In the genomic region with DNA sequence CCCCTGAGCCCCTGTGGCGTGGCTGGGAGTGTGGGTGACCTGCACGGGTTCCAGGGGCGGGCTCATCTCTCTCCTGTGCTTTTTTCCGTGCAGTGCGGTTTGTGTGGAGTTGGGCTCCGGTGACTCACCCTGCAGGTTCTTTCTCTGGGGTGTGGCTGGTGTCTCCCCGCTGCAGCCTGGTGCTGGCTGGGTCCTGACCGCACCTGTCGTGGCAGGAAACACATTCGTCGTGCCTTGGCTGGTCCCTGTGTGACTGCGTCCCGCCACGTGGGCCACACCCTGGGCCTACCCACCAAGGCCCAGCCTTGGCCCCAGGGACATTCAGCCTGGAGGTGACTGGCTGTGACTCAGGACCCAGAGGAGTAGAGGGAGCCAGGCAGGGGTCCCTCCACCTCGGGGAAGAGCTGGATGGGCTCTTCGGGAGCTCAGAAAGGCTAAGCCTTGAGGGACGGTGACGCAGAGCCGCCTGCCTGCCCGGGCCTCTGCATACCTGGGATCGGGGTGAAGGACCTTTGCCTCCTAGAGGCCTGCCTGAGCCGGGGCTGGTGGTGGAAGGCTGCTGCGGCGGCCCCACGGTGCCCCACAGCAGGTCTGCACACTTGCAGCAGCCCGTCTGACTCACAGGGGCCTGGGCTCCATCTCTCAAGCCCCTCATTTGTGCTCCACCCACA, we compare ENCODE assay signal across 19 cellular contexts. TPM values are rescaled to one million over a fixed set of nuclear protein-coding genes. Genes with fewer than 3 reads are reported as not detected.
DNase-seq lines count a peak whose midpoint lies in the region; ATAC-seq and TF ChIP-seq lines count a peak whose summit lies in the region.
"Had no signal": no experiment of that assay in that cellular context is flagged by ENCODE, and none has a peak within 500 bp of the region (broad histone marks: within the 10 kb centered on the region; RNA-seq: fewer than 3 reads in every experiment).

No MANE protein-coding gene starts in this region.

- H3K4me1 Mint-ChIP-seq in activated CD8-positive, alpha-beta T cell treated with anti-CD3 and anti-CD28 coated beads for 36 hours (ENCODE audit: low read depth), result peaks cover 1% of the 10 kb centered on the region
- peaks cover 35% of the 10 kb centered on the region for H3K4me1 Mint-ChIP-seq in stimulated activated memory B cell treated with anti-CD40 and anti-IgM and Interleukin-4, amounts not matched to agents 10 μg/mL and 1 μg/mL and 100 μg/mL, for 72 hours
- peaks cover 8% of the 10 kb centered on the region for H3K4me1 Mint-ChIP-seq in glutamatergic neuron (ENCODE audit: low read depth, unreplicated experiment)

- TF ChIP-seq CTCF in activated CD8-positive, alpha-beta T cell treated with anti-CD3 and anti-CD28 coated beads for 36 hours (IDR thresholded peaks at IDR 0.05), result no peak
- TF ChIP-seq CTCF in foreskin keratinocyte (conservative IDR thresholded peaks at IDR 0.05) (no peak), glutamatergic neuron (IDR thresholded peaks at IDR 0.05; ENCODE audit: partially characterized antibody, unreplicated experiment) (no peak), ascending aorta (IDR thresholded peaks at IDR 0.05) (no peak)

- peaks cover 12% of the 10 kb centered on the region for H3K36me3 Mint-ChIP-seq in activated CD8-positive, alpha-beta T cell treated with anti-CD3 and anti-CD28 coated beads for 36 hours (ENCODE audit: low read depth)
- H3K36me3 Mint-ChIP-seq in stimulated activated memory B cell treated with anti-CD40 and anti-IgM and Interleukin-4, amounts not matched to agents 10 μg/mL and 1 μg/mL and 100 μg/mL, for 72 hours, result peaks cover 13% of the 10 kb centered on the region
- H3K36me3 Mint-ChIP-seq in glutamatergic neuron (ENCODE audit: unreplicated experiment), result no peaks in the 10 kb centered on the region
- H3K36me3 Mint-ChIP-seq: natural killer cell treated with Interleukin-12 subunit alpha and Interleukin-12 subunit beta and Interleukin-15 and Interleukin-18, amount 100 ng/mL, for 72 hours had no signal

- POLR2A ChIA-PET in activated CD8-positive, alpha-beta T cell treated with anti-CD3 and anti-CD28 coated beads for 36 hours (lab: Charles Lee), result interaction anchor here (1.1 to 1.4 kb wide), 2 partner anchors 8 to 10 kb away, joined by 4 to 8 read pairs; a partner anchor contains a TSS

- H3K36me3 ChIP-seq in ascending aorta, result peaks cover 20 to 25% of the 10 kb centered on the region in 2 donors

- H3K27ac ChIP-seq in foreskin keratinocyte (peak overlapping the region; percentile 26), ascending aorta (no peak overlapping the region)
- H3K27ac ChIP-seq: gastrocnemius medialis had no signal

- peaks cover 15% of the 10 kb centered on the region for H3K4me1 ChIP-seq in foreskin keratinocyte
- peaks cover 0 to 19% of the 10 kb centered on the region in 2 donors for H3K4me1 ChIP-seq in ascending aorta
- H3K4me1 ChIP-seq: HAP-1 had no signal

- ATAC-seq in activated CD8-positive, alpha-beta T cell treated with anti-CD3 and anti-CD28 coated beads for 36 hours, result no peak
- ATAC-seq in foreskin keratinocyte, result peak; percentile 78
- no peak for ATAC-seq in stimulated activated memory B cell treated with anti-CD40 and anti-IgM and Interleukin-4, amounts not matched to agents 10 μg/mL and 1 μg/mL and 100 μg/mL, for 72 hours
- ATAC-seq: gastrocnemius medialis; natural killer cell treated with Interleukin-12 subunit alpha and Interleukin-12 subunit beta and Interleukin-15 and Interleukin-18, amount 100 ng/mL, for 72 hours; right cardiac atrium had no signal

- CTCF ChIA-PET in activated CD8-positive, alpha-beta T cell treated with anti-CD3 and anti-CD28 coated beads for 36 hours (lab: Charles Lee), result no interaction called here

- DNase-seq in LHCN-M2 (ENCODE audit: low read depth) (peak; percentile 14), foreskin keratinocyte (peak; percentile 74 to 85), COLO829 (ENCODE audit: low spot score) (no peak), glutamatergic neuron (no peak), ascending aorta (ENCODE audit: low spot score in 2 of 2) (no peak), NCI-H146 (lab: John Stamatoyannopoulos, UW) (no peak)
- DNase-seq in activated CD8-positive, alpha-beta T cell treated with anti-CD3 and anti-CD28 coated beads for 36 hours, result no peak
- DNase-seq: amniotic stem cell, gastrocnemius medialis, GF-D8, NCI-H1092, NCI-H446 had no signal

- no peaks in the 10 kb centered on the region for H3K27me3 Mint-ChIP-seq in activated CD8-positive, alpha-beta T cell treated with anti-CD3 and anti-CD28 coated beads for 36 hours
- H3K27me3 Mint-ChIP-seq in stimulated activated memory B cell treated with anti-CD40 and anti-IgM and Interleukin-4, amounts not matched to agents 10 μg/mL and 1 μg/mL and 100 μg/mL, for 72 hours, result no peaks in the 10 kb centered on the region
- peaks cover 4% of the 10 kb centered on the region for H3K27me3 Mint-ChIP-seq in glutamatergic neuron (ENCODE audit: unreplicated experiment)
- H3K27me3 Mint-ChIP-seq: natural killer cell treated with Interleukin-12 subunit alpha and Interleukin-12 subunit beta and Interleukin-15 and Interleukin-18, amount 100 ng/mL, for 72 hours had no signal

- H3K9me3 ChIP-seq in ascending aorta, result no peaks in the 10 kb centered on the region
- H3K9me3 ChIP-seq: gastrocnemius medialis, HAP-1 had no signal

- no peak overlapping the region for H3K4me3 ChIP-seq in ascending aorta
- H3K4me3 ChIP-seq: gastrocnemius medialis, HAP-1 had no signal

- peak overlapping the region; percentile 11 for H3K27ac Mint-ChIP-seq in activated CD8-positive, alpha-beta T cell treated with anti-CD3 and anti-CD28 coated beads for 36 hours
- H3K27ac Mint-ChIP-seq in stimulated activated memory B cell treated with anti-CD40 and anti-IgM and Interleukin-4, amounts not matched to agents 10 μg/mL and 1 μg/mL and 100 μg/mL, for 72 hours, result peak overlapping the region; percentile 82
- H3K27ac Mint-ChIP-seq in glutamatergic neuron (ENCODE audit: unreplicated experiment), result no peak overlapping the region
- H3K27ac Mint-ChIP-seq: natural killer cell treated with Interleukin-12 subunit alpha and Interleukin-12 subunit beta and Interleukin-15 and Interleukin-18, amount 100 ng/mL, for 72 hours had no signal

- intact Hi-C loops in activated CD8-positive, alpha-beta T cell treated with anti-CD3 and anti-CD28 coated beads for 36 hours (cut with micrococcal nuclease), result no loop called here
- intact Hi-C loops in ascending aorta (cut with DNase I), result no loop called here

- H3K9me3 Mint-ChIP-seq in activated CD8-positive, alpha-beta T cell treated with anti-CD3 and anti-CD28 coated beads for 36 hours, result no peaks in the 10 kb centered on the region
- no peaks in the 10 kb centered on the region for H3K9me3 Mint-ChIP-seq in stimulated activated memory B cell treated with anti-CD40 and anti-IgM and Interleukin-4, amounts not matched to agents 10 μg/mL and 1 μg/mL and 100 μg/mL, for 72 hours
- no peaks in the 10 kb centered on the region for H3K9me3 Mint-ChIP-seq in glutamatergic neuron (ENCODE audit: unreplicated experiment)
- H3K9me3 Mint-ChIP-seq: natural killer cell treated with Interleukin-12 subunit alpha and Interleukin-12 subunit beta and Interleukin-15 and Interleukin-18, amount 100 ng/mL, for 72 hours had no signal

- no peak overlapping the region for H3K4me3 Mint-ChIP-seq in activated CD8-positive, alpha-beta T cell treated with anti-CD3 and anti-CD28 coated beads for 36 hours
- no peak overlapping the region for H3K4me3 Mint-ChIP-seq in stimulated activated memory B cell treated with anti-CD40 and anti-IgM and Interleukin-4, amounts not matched to agents 10 μg/mL and 1 μg/mL and 100 μg/mL, for 72 hours
- no peak overlapping the region for H3K4me3 Mint-ChIP-seq in glutamatergic neuron (ENCODE audit: unreplicated experiment)
- H3K4me3 Mint-ChIP-seq: natural killer cell treated with Interleukin-12 subunit alpha and Interleukin-12 subunit beta and Interleukin-15 and Interleukin-18, amount 100 ng/mL, for 72 hours had no signal

- H3K27me3 ChIP-seq in foreskin keratinocyte (no peaks in the 10 kb centered on the region), ascending aorta (no peaks in the 10 kb centered on the region)
- H3K27me3 ChIP-seq: gastrocnemius medialis had no signal

RNA-seq across cellular contexts. Expression of a gene that starts 7.8 kb away (rescaled TPM):
- total RNA-seq in LHCN-M2 (2014; rRNA removed) (125 and 134 TPM in 2 replicates), foreskin keratinocyte (86.0 and 89.7 TPM in 2 replicates), glutamatergic neuron (ENCODE audit: unreplicated experiment) (74.8 TPM), ascending aorta (39.6 TPM)
- 96.9 TPM for polyA plus RNA-seq in LHCN-M2 (2012)
- 10 to 100 TPM; 74.8 to 80.2 TPM for total RNA-seq in activated CD8-positive, alpha-beta T cell treated with anti-CD3 and anti-CD28 coated beads for 36 hours
- 62.1 and 69.0 TPM in 2 replicates for polyA plus RNA-seq in foreskin keratinocyte

RNA-seq across cellular contexts. Expression of a gene that starts 14.9 kb away (rescaled TPM):
- total RNA-seq in LHCN-M2 (2014; rRNA removed) (1.6 and 2.0 TPM in 2 replicates), foreskin keratinocyte (0.42 and 0.44 TPM in 2 replicates), glutamatergic neuron (ENCODE audit: unreplicated experiment) (292 TPM), ascending aorta (not detected)
- polyA plus RNA-seq in LHCN-M2 (2012), result 2.2 TPM
- under 1 TPM; 0.34 to 0.49 TPM for total RNA-seq in activated CD8-positive, alpha-beta T cell treated with anti-CD3 and anti-CD28 coated beads for 36 hours
- polyA plus RNA-seq in foreskin keratinocyte, result 0.49 and 0.72 TPM in 2 replicates
- polyA plus RNA-seq: CD14-positive monocyte had no signal

RNA-seq across cellular contexts. Expression of a gene that starts 27.6 kb away (rescaled TPM):
- 83.5 and 99.2 TPM in 2 replicates for total RNA-seq in LHCN-M2 (2014; rRNA removed)
- polyA plus RNA-seq in LHCN-M2 (2012), result 30.2 TPM
- 10 to 100 TPM; 74.7 to 85.1 TPM for total RNA-seq in activated CD8-positive, alpha-beta T cell treated with anti-CD3 and anti-CD28 coated beads for 36 hours
- total RNA-seq in foreskin keratinocyte, result 36.7 and 46.5 TPM in 2 replicates
- polyA plus RNA-seq in foreskin keratinocyte, result 16.8 and 19.7 TPM in 2 replicates
- 628 TPM for total RNA-seq in glutamatergic neuron (ENCODE audit: unreplicated experiment)
- 551 TPM for total RNA-seq in ascending aorta

RNA-seq across cellular contexts. Expression of a gene that starts 33.1 kb away (rescaled TPM):
- total RNA-seq in LHCN-M2 (2014; rRNA removed) (0.06 and 0.29 TPM in 2 replicates), foreskin keratinocyte (0.03 and 0.04 TPM in 2 replicates), glutamatergic neuron (ENCODE audit: unreplicated experiment) (31.6 TPM), ascending aorta (not detected)
- polyA plus RNA-seq in LHCN-M2 (2012), result 0.19 TPM
- 1 to 10 TPM; 4.4 to 7.2 TPM for total RNA-seq in activated CD8-positive, alpha-beta T cell treated with anti-CD3 and anti-CD28 coated beads for 36 hours
- 0.06 and 0.08 TPM in 2 replicates for polyA plus RNA-seq in foreskin keratinocyte
- total RNA-seq: RPMI7951, subcutaneous adipose tissue had no signal
- polyA plus RNA-seq: CD14-positive monocyte had no signal

RNA-seq across cellular contexts. Expression of a gene that starts 41.9 kb away (rescaled TPM):
- total RNA-seq in LHCN-M2 (2014; rRNA removed), result 27.3 and 38.1 TPM in 2 replicates
- 54.0 TPM for polyA plus RNA-seq in LHCN-M2 (2012)
- total RNA-seq in activated CD8-positive, alpha-beta T cell treated with anti-CD3 and anti-CD28 coated beads for 36 hours, result 10 to 100 TPM; 70.0 to 70.7 TPM
- 21.8 and 29.2 TPM in 2 replicates for total RNA-seq in foreskin keratinocyte
- 61.0 and 64.1 TPM in 2 replicates for polyA plus RNA-seq in foreskin keratinocyte
- total RNA-seq in glutamatergic neuron (ENCODE audit: unreplicated experiment), result 57.9 TPM
- 23.7 TPM for total RNA-seq in ascending aorta

Comparison
In these comparisons a context has a peak if more than half of its experiments do, and no peak if none do; other contexts are left out.
1. DNase-seq: peak in LHCN-M2 (single experiment) and foreskin keratinocyte (2 of 2); none in activated CD8-positive, alpha-beta T cell treated with anti-CD3 and anti-CD28 coated beads for 36 hours (single experiment), COLO829 (single experiment), glutamatergic neuron (single experiment), ascending aorta (0 of 2) and NCI-H146 (single experiment).
2. RNA of a gene that starts 14.9 kb away (total RNA-seq): 292 TPM in glutamatergic neuron (single experiment); 1.6 to 2.0 TPM in LHCN-M2, 0.34 to 0.49 TPM in activated CD8-positive, alpha-beta T cell treated with anti-CD3 and anti-CD28 coated beads for 36 hours, 0.42 to 0.44 TPM in foreskin keratinocyte and not detected in ascending aorta (single experiment); every median in the first group is over 10 times any median in the second.